ENCODE assay signal across 16 cellular contexts in genomic region chr17:20080513-20080912, GRCh38.
DNase-seq lines count a peak whose midpoint lies in the region; ATAC-seq and TF ChIP-seq lines count a peak whose summit lies in the region.
"Had no signal": no experiment of that assay in that cellular context is flagged by ENCODE, and none has a peak within 500 bp of the region (broad histone marks: within the 10 kb centered on the region; RNA-seq: fewer than 3 reads in every experiment).

No MANE protein-coding gene starts in this region.

- intact Hi-C loops in Right ventricle myocardium superior (cut with DNase I) = no loop called here

- H3K4me1 Mint-ChIP-seq in WTC11 = peaks cover 10% of the 10 kb centered on the region
- peaks cover 8% of the 10 kb centered on the region for H3K4me1 Mint-ChIP-seq in osteocyte (ENCODE audit: unreplicated experiment)

- no peak overlapping the region for H3K27ac ChIP-seq in right atrium auricular region
- H3K27ac ChIP-seq: GM23248 had no signal

- no peaks in the 10 kb centered on the region for H3K9me3 Mint-ChIP-seq in WTC11
- peaks cover 6% of the 10 kb centered on the region for H3K9me3 Mint-ChIP-seq in osteocyte (ENCODE audit: unreplicated experiment)
- H3K9me3 Mint-ChIP-seq: IgD-negative memory B cell had no signal

- TF ChIP-seq CTCF in right atrium auricular region (IDR thresholded peaks at IDR 0.05) = no peak
- no peak for TF ChIP-seq CTCF in WTC11 (IDR thresholded peaks at IDR 0.05)
- TF ChIP-seq CTCF in osteocyte (IDR thresholded peaks at IDR 0.05) = no peak

- H3K4me3 ChIP-seq in right atrium auricular region = no peak overlapping the region
- H3K4me3 ChIP-seq: GM12878, GM23248 had no signal

- H3K27me3 Mint-ChIP-seq in WTC11 (ENCODE audit: low read depth) = no peaks in the 10 kb centered on the region
- peaks cover 27% of the 10 kb centered on the region for H3K27me3 Mint-ChIP-seq in osteocyte (ENCODE audit: unreplicated experiment)

- H3K36me3 Mint-ChIP-seq in WTC11 (no peaks in the 10 kb centered on the region), osteocyte (ENCODE audit: unreplicated experiment) (no peaks in the 10 kb centered on the region)
- H3K36me3 Mint-ChIP-seq: CD4-positive, alpha-beta memory T cell; IgD-negative memory B cell had no signal

- H3K36me3 ChIP-seq in right atrium auricular region = no peaks in the 10 kb centered on the region

- H3K27me3 ChIP-seq in right atrium auricular region = no peaks in the 10 kb centered on the region

- H3K9me3 ChIP-seq in right atrium auricular region = no peaks in the 10 kb centered on the region

- POLR2A ChIA-PET in WTC11 (lab: Charles Lee) = no interaction called here

- no peaks in the 10 kb centered on the region for H3K4me1 ChIP-seq in right atrium auricular region

- no peak for ATAC-seq in Right ventricle myocardium superior (ENCODE audit: poor library complexity)
- peak; percentile 26; the same call in 1 of the 2 replicates for ATAC-seq in WTC11
- ATAC-seq: GM12878 had no signal

- H3K27ac Mint-ChIP-seq in WTC11 = no peak overlapping the region
- H3K27ac Mint-ChIP-seq in osteocyte (ENCODE audit: unreplicated experiment) = no peak overlapping the region
- H3K27ac Mint-ChIP-seq: B cell; CD4-positive, alpha-beta memory T cell had no signal

- CTCF ChIA-PET in WTC11 (lab: Charles Lee) = interaction anchor here (1.4 kb wide), 1 partner anchor 71 kb away, joined by 5 read pairs; the partner anchor contains the start of gene SPECC1

- peak; percentile 44 for DNase-seq in right atrium auricular region (ENCODE audit: low spot score)
- DNase-seq in Right ventricle myocardium superior = no peak
- no peak for DNase-seq in WTC11 (ENCODE audit: low spot score)
- DNase-seq in osteocyte (ENCODE audit: extremely low spot score, unreplicated experiment) = peak; percentile 59
- no peak for DNase-seq in NCI-H1417 (lab: John Stamatoyannopoulos, UW)
- no peak for DNase-seq in AG20443 (ENCODE audit: low spot score)
- DNase-seq in NCI-H774 (lab: John Stamatoyannopoulos, UW) = no peak
- DNase-seq: ACHN; C1 segment of cervical spinal cord; CD4-positive, alpha-beta memory T cell; DMS79; GM23248; H7 had no signal

- H3K4me3 Mint-ChIP-seq in WTC11 (no peak overlapping the region), osteocyte (ENCODE audit: unreplicated experiment) (no peak overlapping the region)
- H3K4me3 Mint-ChIP-seq: B cell; CD4-positive, alpha-beta memory T cell; IgD-negative memory B cell had no signal

TF ChIP-seq in WTC11, 78 proteins besides CTCF, POLR2A, EP300 and RAD21 (continues in another document):
- TF ChIP-seq ZNF423 (CRISPR knock-in tag; IDR thresholded peaks at IDR 0.05) = no peak
- TF ChIP-seq HMGA2 (CRISPR knock-in tag; IDR thresholded peaks at IDR 0.05) = no peak
- no peak for TF ChIP-seq FOXJ3 (CRISPR knock-in tag; IDR thresholded peaks at IDR 0.05; ENCODE audit: borderline replicate concordance)
- TF ChIP-seq E2F1 (CRISPR knock-in tag; IDR thresholded peaks at IDR 0.05) = no peak
- no peak for TF ChIP-seq ZNF263 (CRISPR knock-in tag; IDR thresholded peaks at IDR 0.05; ENCODE audit: low read depth)
- TF ChIP-seq ATF2 (CRISPR knock-in tag; IDR thresholded peaks at IDR 0.05; ENCODE audit: borderline replicate concordance, low read depth) = no peak
- no peak for TF ChIP-seq GTF2I (CRISPR knock-in tag; conservative IDR thresholded peaks at IDR 0.05)
- TF ChIP-seq ZNF425 (CRISPR knock-in tag; conservative IDR thresholded peaks at IDR 0.05) = no peak
- no peak for TF ChIP-seq ZNF281 (CRISPR knock-in tag; IDR thresholded peaks at IDR 0.05)
- no peak for TF ChIP-seq ESRRA (CRISPR knock-in tag; IDR thresholded peaks at IDR 0.05; ENCODE audit: borderline replicate concordance)
- no peak for TF ChIP-seq ATF6 (CRISPR knock-in tag; IDR thresholded peaks at IDR 0.05)
- no peak for TF ChIP-seq GABPB1 (CRISPR knock-in tag; IDR thresholded peaks at IDR 0.05)

Comparison
In these comparisons a context has a peak if more than half of its experiments do, and no peak if none do; other contexts are left out.
1. DNase-seq: peak in right atrium auricular region (single experiment) and osteocyte (single experiment); none in Right ventricle myocardium superior (single experiment), WTC11 (single experiment), NCI-H1417 (0 of 3), AG20443 (single experiment) and NCI-H774 (single experiment).